Comparison of ENCODE assay signal across 16 cellular contexts in genomic region chr14:99258884-99259283, GRCh38. TPM values are rescaled to one million over a fixed set of nuclear protein-coding genes. Genes with fewer than 3 reads are reported as not detected.
DNase-seq lines count a peak whose midpoint lies in the region; ATAC-seq and TF ChIP-seq lines count a peak whose summit lies in the region.
"Had no signal": no experiment of that assay in that cellular context is flagged by ENCODE, and none has a peak within 500 bp of the region (broad histone marks: within the 10 kb centered on the region; RNA-seq: fewer than 3 reads in every experiment).

No MANE protein-coding gene starts in this region.

- no peak for ATAC-seq in CD8-positive, alpha-beta T cell
- ATAC-seq in omental fat pad (ENCODE audit: low FRiP score), result peak; percentile 28
- ATAC-seq in GM18861 (IDR thresholded peaks at IDR 0.05; ENCODE audit: unreplicated experiment), result no peak
- ATAC-seq: stimulated activated naive B cell treated with anti-CD40 and anti-IgM and Interleukin-4, amounts not matched to agents 10 μg/mL and 1 μg/mL and 100 μg/mL, for 72 hours had no signal

- peak overlapping the region; percentile 22 for H3K4me3 ChIP-seq in CD8-positive, alpha-beta T cell (ENCODE audit: low read depth, low read length)
- H3K4me3 ChIP-seq in SJSA1, result peak overlapping the region; percentile 9; the same call in 1 of the 2 replicates
- H3K4me3 ChIP-seq in H7 (ENCODE audit: insufficient read depth, low read depth, low read length), result no peak overlapping the region

- intact Hi-C loops in CD8-positive, alpha-beta T cell (cut with DNase I, micrococcal nuclease), result loop anchor here in 1 of 2 experiments (1.0 kb wide), 1 partner anchor 15 kb away; no protein-coding TSS in a partner anchor

- H3K36me3 ChIP-seq in CD8-positive, alpha-beta T cell (ENCODE audit: insufficient read depth, low read length), result peaks cover 46% of the 10 kb centered on the region
- H3K36me3 ChIP-seq in SJSA1 (no peaks in the 10 kb centered on the region), H7 (replicated peaks; ENCODE audit: control insufficient read depth, insufficient read depth, low read length) (no peaks in the 10 kb centered on the region; the same call in 1 of the 2 replicates)
- H3K36me3 ChIP-seq: WERI-Rb-1 had no signal

- CTCF ChIA-PET in CD8-positive, alpha-beta T cell (lab: Charles Lee), result no interaction called here
- CTCF ChIA-PET in GM10248 (lab: Yijun Ruan, JAX), result no interaction called here

- no peaks in the 10 kb centered on the region for H3K27me3 Mint-ChIP-seq in CD8-positive, alpha-beta T cell (ENCODE audit: low read depth)
- peaks cover 67% of the 10 kb centered on the region for H3K27me3 Mint-ChIP-seq in chondrocyte (ENCODE audit: low read depth)

- peak in 3 of 7 experiments; percentile 14 to 45 (median 17) for DNase-seq in CD8-positive, alpha-beta T cell
- DNase-seq in SJSA1 (ENCODE audit: low read depth in 1 of 2, low spot score in 2 of 2), result no peak
- no peak for DNase-seq in chondrocyte (ENCODE audit: low spot score)
- DNase-seq in omental fat pad (ENCODE audit: low spot score), result no peak
- no peak for DNase-seq in H7
- DNase-seq in NOMO-1 treated with dmso at 0.1 percent for 144 hours (lab: John Stamatoyannopoulos, UW; ENCODE audit: unreplicated experiment), result no peak
- no peak for DNase-seq in GM10248 (ENCODE audit: extremely low spot score)
- DNase-seq: dermis blood vessel endothelial cell; GF-D8; left cardiac atrium; NCI-H1436 treated with DMSO at 0.1 percent for 48 hours; nucleus accumbens; Right ventricle myocardium superior; stimulated activated naive B cell treated with anti-CD40 and anti-IgM and Interleukin-4, amounts not matched to agents 10 μg/mL and 1 μg/mL and 100 μg/mL, for 72 hours; WERI-Rb-1 had no signal

- peak overlapping the region; percentile 97 for H3K27ac ChIP-seq in CD8-positive, alpha-beta T cell (ENCODE audit: low read depth, low read length)
- no peak overlapping the region for H3K27ac ChIP-seq in SJSA1
- H3K27ac ChIP-seq: WERI-Rb-1 had no signal

- no peaks in the 10 kb centered on the region for H3K9me3 ChIP-seq in CD8-positive, alpha-beta T cell (ENCODE audit: low read length)
- no peaks in the 10 kb centered on the region for H3K9me3 ChIP-seq in SJSA1 (replicated peaks)

- no peaks in the 10 kb centered on the region for H3K9me3 Mint-ChIP-seq in CD8-positive, alpha-beta T cell
- H3K9me3 Mint-ChIP-seq in chondrocyte (ENCODE audit: low read depth), result no peaks in the 10 kb centered on the region
- H3K9me3 Mint-ChIP-seq: stimulated activated naive B cell treated with anti-CD40 and anti-IgM and Interleukin-4, amounts not matched to agents 10 μg/mL and 1 μg/mL and 100 μg/mL, for 72 hours had no signal

- H3K4me1 Mint-ChIP-seq in CD8-positive, alpha-beta T cell (ENCODE audit: low read depth), result peaks cover 98% of the 10 kb centered on the region
- peaks cover 15% of the 10 kb centered on the region for H3K4me1 Mint-ChIP-seq in chondrocyte (ENCODE audit: low read depth)

- peaks cover 88% of the 10 kb centered on the region for H3K36me3 Mint-ChIP-seq in CD8-positive, alpha-beta T cell
- H3K36me3 Mint-ChIP-seq in chondrocyte (ENCODE audit: low read depth), result no peaks in the 10 kb centered on the region
- H3K36me3 Mint-ChIP-seq: stimulated activated naive B cell treated with anti-CD40 and anti-IgM and Interleukin-4, amounts not matched to agents 10 μg/mL and 1 μg/mL and 100 μg/mL, for 72 hours had no signal

- peak overlapping the region; percentile 100 for H3K27ac Mint-ChIP-seq in CD8-positive, alpha-beta T cell
- H3K27ac Mint-ChIP-seq in chondrocyte (ENCODE audit: unreplicated experiment), result no peak overlapping the region
- H3K27ac Mint-ChIP-seq: stimulated activated naive B cell treated with anti-CD40 and anti-IgM and Interleukin-4, amounts not matched to agents 10 μg/mL and 1 μg/mL and 100 μg/mL, for 72 hours had no signal

- TF ChIP-seq CTCF in CD8-positive, alpha-beta T cell (IDR thresholded peaks at IDR 0.05), result no peak
- TF ChIP-seq CTCF in chondrocyte (IDR thresholded peaks at IDR 0.05) (no peak), omental fat pad (IDR thresholded peaks at IDR 0.05) (no peak), GM10248 (IDR thresholded peaks at IDR 0.05; ENCODE audit: control extremely low read depth, extremely low read depth, low read depth, missing control alignments) (no peak)

- POLR2A ChIA-PET in CD8-positive, alpha-beta T cell (lab: Charles Lee), result interaction anchor here (0.8 to 58.6 kb wide), 2 partner anchors 8 to 41 kb away, joined by 3 to 2179 read pairs; no protein-coding TSS in a partner anchor
- POLR2A ChIA-PET in GM10248 (lab: Yijun Ruan, JAX), result no interaction called here

- no peaks in the 10 kb centered on the region for H3K27me3 ChIP-seq in CD8-positive, alpha-beta T cell (ENCODE audit: insufficient read depth, low read length)
- no peaks in the 10 kb centered on the region for H3K27me3 ChIP-seq in SJSA1 (replicated peaks)
- H3K27me3 ChIP-seq in H7 (ENCODE audit: control insufficient read depth, insufficient read depth, low read length), result peaks cover 4% of the 10 kb centered on the region; the same call in 1 of the 2 replicates

- peak overlapping the region; percentile 100 for H3K4me3 Mint-ChIP-seq in CD8-positive, alpha-beta T cell
- peak overlapping the region; percentile 53 for H3K4me3 Mint-ChIP-seq in chondrocyte (ENCODE audit: unreplicated experiment)
- H3K4me3 Mint-ChIP-seq: stimulated activated naive B cell treated with anti-CD40 and anti-IgM and Interleukin-4, amounts not matched to agents 10 μg/mL and 1 μg/mL and 100 μg/mL, for 72 hours had no signal

- H3K4me1 ChIP-seq in CD8-positive, alpha-beta T cell (ENCODE audit: insufficient read depth, low read length), result peaks cover 94% of the 10 kb centered on the region
- peaks cover 13% of the 10 kb centered on the region; the same call in 1 of the 2 replicates for H3K4me1 ChIP-seq in SJSA1 (replicated peaks)

RNA-seq across cellular contexts. Expression of gene BCL11B, which starts 13.1 kb away (rescaled TPM):
- 100 to 1,000 TPM; 273 to 284 TPM for total RNA-seq in CD8-positive, alpha-beta T cell
- total RNA-seq in SJSA1 (2014; rRNA removed; shearing (Covaris generic)), result 2.1 and 2.6 TPM in 2 replicates
- total RNA-seq in chondrocyte (0.10 to 0.23 TPM (median 0.17 TPM) in 3 replicates), omental fat pad (1 to 10 TPM in 1 of 4 donors, under 1 TPM in 3; 0.56 to 2.0 (median 0.77) TPM)
- total RNA-seq in H7 (2014; rRNA removed; shearing (Covaris generic)), result 5.7 and 6.1 TPM in 2 replicates

Comparison
In these comparisons a context has a peak if more than half of its experiments do, and no peak if none do; other contexts are left out.
1. RNA of gene BCL11B, which starts 13.1 kb away (total RNA-seq): 273 to 284 TPM in CD8-positive, alpha-beta T cell; 5.7 to 6.1 TPM in H7, 2.1 to 2.6 TPM in SJSA1, 0.56 to 2.0 TPM in omental fat pad and 0.10 to 0.23 TPM in chondrocyte; every median in the first group is over 10 times any median in the second.